ENCODE assay signal across 8 cellular contexts in the genomic region with DNA sequence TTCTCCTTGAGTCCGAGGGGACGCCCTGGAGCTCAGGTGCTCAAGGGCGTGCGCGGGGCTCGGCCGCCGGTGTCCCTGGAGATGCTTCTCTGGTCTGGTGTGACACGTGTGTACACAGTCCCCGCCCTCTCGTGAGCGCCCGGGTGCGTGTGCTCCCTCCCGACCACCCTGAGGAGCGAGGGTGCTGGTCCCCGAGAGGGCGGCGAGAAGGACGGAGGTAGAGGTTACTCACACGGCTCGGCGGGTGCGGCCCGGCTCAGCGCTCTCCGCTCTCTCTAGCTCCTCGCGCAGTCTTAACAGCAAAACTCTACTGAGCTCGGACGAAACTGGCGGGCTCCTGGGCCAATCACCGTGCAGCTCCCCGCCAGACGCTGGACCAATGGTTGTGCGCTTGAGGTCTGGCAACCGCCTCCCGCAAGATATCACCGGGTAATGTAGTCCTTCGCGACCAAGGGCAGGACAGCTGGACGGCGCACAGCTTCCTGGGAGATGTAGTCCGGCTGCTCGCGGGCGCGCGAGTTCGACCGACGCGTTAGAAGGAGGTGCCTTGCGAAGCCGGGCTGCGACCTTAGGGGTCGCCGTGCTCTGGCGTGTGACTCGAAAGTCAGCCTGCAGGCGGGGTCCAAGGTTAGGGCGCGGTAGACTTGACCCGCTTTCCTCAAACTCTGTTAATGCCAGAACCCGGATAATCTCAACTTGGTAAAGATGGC. TPM values are rescaled to one million over a fixed set of nuclear protein-coding genes. Genes with fewer than 3 reads are reported as not detected.
DNase-seq lines count a peak whose midpoint lies in the region; ATAC-seq and TF ChIP-seq lines count a peak whose summit lies in the region.

A gene (minus strand): TSS at position 312 of the 710 bp plus-strand sequence. CDS start 2,669 bp downstream, outside the sequence.

- H3K27me3 ChIP-seq in osteoblast (ENCODE audit: insufficient read depth, low read length) (no peaks in the 10 kb centered on the region), thoracic aorta (replicated peaks; ENCODE audit: insufficient read depth) (no peaks in the 10 kb centered on the region)

- H3K4me2 ChIP-seq in osteoblast (ENCODE audit: insufficient read depth, low read length) = peak within 1 kb of the TSS; percentile 100

- H3K9me3 Mint-ChIP-seq in activated naive CD8-positive, alpha-beta T cell (ENCODE audit: low read depth) = no peaks in the 10 kb centered on the region

- ATAC-seq in HG02623 (IDR thresholded peaks at IDR 0.05; ENCODE audit: unreplicated experiment) (peak; percentile 90), thoracic aorta (ENCODE audit: insufficient number of reproducible peaks, low FRiP score, low read depth) (peak; percentile 92)

- H4K20me1 ChIP-seq in osteoblast (ENCODE audit: insufficient read depth, low read length) = no peaks in the 10 kb centered on the region

- peak within 1 kb of the TSS; percentile 100 for H3K27ac Mint-ChIP-seq in activated naive CD8-positive, alpha-beta T cell

- H3K4me1 ChIP-seq in osteoblast (ENCODE audit: insufficient read depth, low read length) (no peaks in the 10 kb centered on the region), thoracic aorta (ENCODE audit: control insufficient read depth in 1 of 2, low read depth in 2 of 2) (peaks cover 0 to 6% of the 10 kb centered on the region in 2 donors)

- H3K9me3 ChIP-seq in osteoblast (ENCODE audit: low read depth, low read length) = no peaks in the 10 kb centered on the region
- H3K9me3 ChIP-seq in thoracic aorta = no peaks in the 10 kb centered on the region

- peaks cover 5% of the 10 kb centered on the region for H3K36me3 Mint-ChIP-seq in activated naive CD8-positive, alpha-beta T cell

- no peaks in the 10 kb centered on the region for H3K27me3 Mint-ChIP-seq in activated naive CD8-positive, alpha-beta T cell

- peak within 1 kb of the TSS; percentile 97 for H3K27ac ChIP-seq in osteoblast (ENCODE audit: low read depth, low read length)
- peak within 1 kb of the TSS; percentile 92 for H3K27ac ChIP-seq in thoracic aorta

- H3K4me3 ChIP-seq in GM12864 (ENCODE audit: low read depth, low read length) = peak within 1 kb of the TSS; percentile 85
- peak within 1 kb of the TSS; percentile 84 for H3K4me3 ChIP-seq in osteoblast (ENCODE audit: insufficient read depth, low read length)
- H3K4me3 ChIP-seq in thoracic aorta = peak within 1 kb of the TSS; percentile 82

- peak; percentile 98 for DNase-seq in GM12864 (ENCODE audit: low read depth)
- DNase-seq in NCI-H1105 (lab: John Stamatoyannopoulos, UW) = peak; percentile 92
- DNase-seq in SKM-1 treated with dmso at 0.1 percent for 144 hours (lab: John Stamatoyannopoulos, UW; ENCODE audit: unreplicated experiment) = peak; percentile 96
- DNase-seq in glomerular visceral epithelial cell (ENCODE audit: extremely low spot score) = peak; percentile 99
- DNase-seq in osteoblast (ENCODE audit: insufficient read length, low spot score, missing footprints) = peak; percentile 100
- DNase-seq in thoracic aorta (ENCODE audit: low spot score) = peak; percentile 94

- H3K79me2 ChIP-seq in osteoblast (ENCODE audit: insufficient read depth, low read length) = peaks cover 7% of the 10 kb centered on the region

- H3K4me3 Mint-ChIP-seq in activated naive CD8-positive, alpha-beta T cell = peak within 1 kb of the TSS; percentile 98

- TF ChIP-seq CTCF in GM12864 (IDR thresholded peaks at IDR 0.05; ENCODE audit: low read depth, low read length, missing control alignments) (peak; percentile 57), osteoblast (IDR thresholded peaks at IDR 0.05; ENCODE audit: extremely low read depth, low read depth, low read length) (no peak), thoracic aorta (IDR thresholded peaks at IDR 0.05) (no peak)

- peaks cover 18% of the 10 kb centered on the region for H3K4me1 Mint-ChIP-seq in activated naive CD8-positive, alpha-beta T cell (ENCODE audit: low read depth)

- H3K36me3 ChIP-seq in osteoblast (ENCODE audit: insufficient read depth, low read length) (no peaks in the 10 kb centered on the region), thoracic aorta (peaks cover 4% of the 10 kb centered on the region)

- H2AFZ ChIP-seq in osteoblast (ENCODE audit: low read length) = peak within 1 kb of the TSS; percentile 98

RNA-seq across cellular contexts. Expression of the gene that starts here (rescaled TPM):
- 4.7 and 7.1 TPM in 2 replicates for total RNA-seq in osteoblast
- total RNA-seq in thoracic aorta = 10 to 100 TPM in 1 of 2 donors, 1 to 10 TPM in 1; 6.1 to 12.6 TPM

Comparison
In these comparisons a context has a peak if more than half of its experiments do, and no peak if none do; other contexts are left out.
1. Peak in every context shown above with its lines: DNase-seq, ATAC-seq, H3K4me3 ChIP-seq and H3K27ac ChIP-seq.